1 cellular context compared by ENCODE assay signal in the genomic region with DNA sequence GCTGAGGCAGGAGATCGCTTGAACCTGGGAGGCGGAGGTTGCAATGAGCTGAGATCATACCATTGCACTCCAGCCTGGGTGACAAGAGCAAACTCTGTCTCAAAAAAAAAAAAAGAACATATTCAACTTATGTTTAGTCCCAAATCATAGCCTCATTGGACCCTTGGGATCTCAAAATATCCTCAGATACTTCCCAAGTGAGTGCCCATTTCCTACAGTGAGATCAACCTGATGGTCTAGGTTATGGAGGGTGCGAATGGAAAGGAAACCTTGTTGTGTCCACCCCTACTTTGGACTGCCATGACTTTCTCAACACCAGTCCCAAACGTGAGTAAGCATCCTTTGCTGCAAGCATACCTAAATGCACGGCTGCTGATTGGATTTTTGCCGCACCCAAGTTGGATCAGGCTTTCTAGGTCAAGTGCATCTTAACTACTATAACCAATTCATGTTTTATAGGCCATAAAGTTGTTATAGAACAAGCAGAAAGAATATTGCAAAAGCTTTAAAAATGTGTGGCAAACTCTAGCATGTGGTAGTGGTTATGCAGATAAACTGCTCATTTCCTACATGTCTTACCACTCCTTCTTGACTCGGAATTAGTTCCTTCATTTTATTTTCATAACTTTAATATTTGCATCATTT.
TF ChIP-seq lines count a peak whose summit lies in the region.

No MANE protein-coding gene starts in this region.

TF ChIP-seq in GM12878, 131 proteins besides CTCF, POLR2A, EP300 and RAD21 (continued from another document):
- TF ChIP-seq, protein P1, sequence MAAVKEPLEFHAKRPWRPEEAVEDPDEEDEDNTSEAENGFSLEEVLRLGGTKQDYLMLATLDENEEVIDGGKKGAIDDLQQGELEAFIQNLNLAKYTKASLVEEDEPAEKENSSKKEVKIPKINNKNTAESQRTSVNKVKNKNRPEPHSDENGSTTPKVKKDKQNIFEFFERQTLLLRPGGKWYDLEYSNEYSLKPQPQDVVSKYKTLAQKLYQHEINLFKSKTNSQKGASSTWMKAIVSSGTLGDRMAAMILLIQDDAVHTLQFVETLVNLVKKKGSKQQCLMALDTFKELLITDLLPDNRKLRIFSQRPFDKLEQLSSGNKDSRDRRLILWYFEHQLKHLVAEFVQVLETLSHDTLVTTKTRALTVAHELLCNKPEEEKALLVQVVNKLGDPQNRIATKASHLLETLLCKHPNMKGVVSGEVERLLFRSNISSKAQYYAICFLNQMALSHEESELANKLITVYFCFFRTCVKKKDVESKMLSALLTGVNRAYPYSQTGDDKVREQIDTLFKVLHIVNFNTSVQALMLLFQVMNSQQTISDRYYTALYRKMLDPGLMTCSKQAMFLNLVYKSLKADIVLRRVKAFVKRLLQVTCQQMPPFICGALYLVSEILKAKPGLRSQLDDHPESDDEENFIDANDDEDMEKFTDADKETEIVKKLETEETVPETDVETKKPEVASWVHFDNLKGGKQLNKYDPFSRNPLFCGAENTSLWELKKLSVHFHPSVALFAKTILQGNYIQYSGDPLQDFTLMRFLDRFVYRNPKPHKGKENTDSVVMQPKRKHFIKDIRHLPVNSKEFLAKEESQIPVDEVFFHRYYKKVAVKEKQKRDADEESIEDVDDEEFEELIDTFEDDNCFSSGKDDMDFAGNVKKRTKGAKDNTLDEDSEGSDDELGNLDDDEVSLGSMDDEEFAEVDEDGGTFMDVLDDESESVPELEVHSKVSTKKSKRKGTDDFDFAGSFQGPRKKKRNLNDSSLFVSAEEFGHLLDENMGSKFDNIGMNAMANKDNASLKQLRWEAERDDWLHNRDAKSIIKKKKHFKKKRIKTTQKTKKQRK (IDR thresholded peaks at IDR 0.05; ENCODE audit: low read depth, low read length): no peak
- TF ChIP-seq ZZZ3 (IDR thresholded peaks at IDR 0.05; ENCODE audit: control insufficient read depth, insufficient read length, low read depth): no peak
- no peak for TF ChIP-seq RCOR1 (conservative IDR thresholded peaks at IDR 0.05; ENCODE audit: low read depth, low read length)
- TF ChIP-seq, protein P2, sequence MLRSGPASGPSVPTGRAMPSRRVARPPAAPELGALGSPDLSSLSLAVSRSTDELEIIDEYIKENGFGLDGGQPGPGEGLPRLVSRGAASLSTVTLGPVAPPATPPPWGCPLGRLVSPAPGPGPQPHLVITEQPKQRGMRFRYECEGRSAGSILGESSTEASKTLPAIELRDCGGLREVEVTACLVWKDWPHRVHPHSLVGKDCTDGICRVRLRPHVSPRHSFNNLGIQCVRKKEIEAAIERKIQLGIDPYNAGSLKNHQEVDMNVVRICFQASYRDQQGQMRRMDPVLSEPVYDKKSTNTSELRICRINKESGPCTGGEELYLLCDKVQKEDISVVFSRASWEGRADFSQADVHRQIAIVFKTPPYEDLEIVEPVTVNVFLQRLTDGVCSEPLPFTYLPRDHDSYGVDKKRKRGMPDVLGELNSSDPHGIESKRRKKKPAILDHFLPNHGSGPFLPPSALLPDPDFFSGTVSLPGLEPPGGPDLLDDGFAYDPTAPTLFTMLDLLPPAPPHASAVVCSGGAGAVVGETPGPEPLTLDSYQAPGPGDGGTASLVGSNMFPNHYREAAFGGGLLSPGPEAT (IDR thresholded peaks at IDR 0.05; ENCODE audit: low read depth): no peak
- no peak for TF ChIP-seq NFYA (IDR thresholded peaks at IDR 0.05; ENCODE audit: borderline replicate concordance, low read depth, low read length)
- TF ChIP-seq FOXM1 (IDR thresholded peaks at IDR 0.05; ENCODE audit: low read depth, low read length): no peak
